In genomic region chr7:151875862-151876111, GRCh38 we compare ENCODE assay signal across 8 cellular contexts. TPM values are rescaled to one million over a fixed set of nuclear protein-coding genes. Genes with fewer than 3 reads are reported as not detected.
DNase-seq lines count a peak whose midpoint lies in the region; ATAC-seq and TF ChIP-seq lines count a peak whose summit lies in the region.

No MANE protein-coding gene starts in this region.

- POLR2A ChIA-PET in T-cell (lab: Charles Lee), result interaction anchor here in 1 of 2 donors (0.7 kb wide), 1 partner anchor 229 kb away, joined by 4 read pairs; no protein-coding TSS in a partner anchor

- DNase-seq in T-cell (peak in 6 of 34 experiments; percentile 3 to 65 (median 60)), fibroblast of mammary gland (ENCODE audit: low read depth) (peak; percentile 24), osteocyte (ENCODE audit: extremely low spot score, unreplicated experiment) (no peak), cerebellar nuclear complex (lab: John Stamatoyannopoulos, UW) (no peak), GM20000 (ENCODE audit: low spot score) (no peak), DMS53 treated with DMSO at 0.1 percent for 48 hours (lab: John Stamatoyannopoulos, UW; ENCODE audit: unreplicated experiment) (no peak)

- CTCF ChIA-PET in T-cell (lab: Charles Lee), result no interaction called here

- H3K27ac Mint-ChIP-seq in T-cell (peak overlapping the region; percentile 77 to 83), osteocyte (ENCODE audit: unreplicated experiment) (no peak overlapping the region)

- H3K4me3 ChIP-seq in GM08714 (ENCODE audit: low read length) (peak overlapping the region; percentile 43; the same call in 1 of the 2 replicates), fibroblast of mammary gland (ENCODE audit: control insufficient read depth, low read depth, low read length) (peak overlapping the region; percentile 55)

- H3K27me3 Mint-ChIP-seq in T-cell (no peaks in the 10 kb centered on the region), osteocyte (ENCODE audit: unreplicated experiment) (peaks cover 28% of the 10 kb centered on the region)

- peak in 1 of 4 experiments; percentile 62 for ATAC-seq in T-cell (replicated peaks in 1 of 4)
- ATAC-seq in GM19035 (IDR thresholded peaks at IDR 0.05; ENCODE audit: unreplicated experiment), result no peak

- H3K9me3 Mint-ChIP-seq in T-cell (no peaks in the 10 kb centered on the region), osteocyte (ENCODE audit: unreplicated experiment) (no peaks in the 10 kb centered on the region)

- no peak for TF ChIP-seq CTCF in fibroblast of mammary gland (conservative IDR thresholded peaks at IDR 0.05; ENCODE audit: control insufficient read depth, insufficient read depth, low read depth, low read length)
- no peak for TF ChIP-seq CTCF in osteocyte (IDR thresholded peaks at IDR 0.05)
- no peak for TF ChIP-seq CTCF in GM20000 (IDR thresholded peaks at IDR 0.05; ENCODE audit: extremely low read depth, missing control alignments)

- H3K36me3 Mint-ChIP-seq in T-cell, result no peaks in the 10 kb centered on the region
- H3K36me3 Mint-ChIP-seq in osteocyte (ENCODE audit: unreplicated experiment), result no peaks in the 10 kb centered on the region

- H3K4me3 Mint-ChIP-seq in T-cell (peak overlapping the region; percentile 96 to 98 (median 98)), osteocyte (ENCODE audit: unreplicated experiment) (peak overlapping the region; percentile 90)

- H3K4me1 Mint-ChIP-seq in T-cell (peaks cover 33 to 41% (median 35%) of the 10 kb centered on the region in 3 donors), osteocyte (ENCODE audit: unreplicated experiment) (peaks cover 10% of the 10 kb centered on the region)

RNA-seq across cellular contexts. Expression of gene PRKAG2, which starts 1.1 kb away (rescaled TPM):
- total RNA-seq in T-cell (10 to 100 TPM; 43.0 to 59.9 (median 49.3) TPM), osteocyte (13.5 and 14.4 TPM in 2 replicates)
